ENCODE assay signal across 15 cellular contexts in the genomic region with DNA sequence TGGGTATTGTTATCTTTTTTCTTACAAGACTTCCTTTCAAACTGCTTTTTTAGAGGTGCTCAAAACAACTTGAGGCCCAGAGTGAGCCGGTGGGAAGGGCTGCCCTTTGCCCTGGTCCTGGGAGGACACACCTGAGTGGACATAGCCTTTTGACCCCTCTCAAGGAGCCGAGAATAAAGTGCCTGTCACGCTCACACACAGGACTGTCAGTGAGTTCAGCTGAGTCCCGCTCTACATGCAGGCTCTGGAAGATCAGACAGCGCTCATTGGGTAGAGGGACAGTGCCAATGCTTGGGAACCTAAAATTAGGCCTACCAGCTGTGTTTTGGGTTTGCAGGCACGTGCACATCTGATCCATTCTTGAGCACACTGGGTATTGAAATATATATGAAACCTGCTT.
A peak's percentile ranks its signal among the peaks of the same experiment; 100 is the strongest.
DNase-seq lines count a peak whose midpoint lies in the region; ATAC-seq and TF ChIP-seq lines count a peak whose summit lies in the region.
"Had no signal": no experiment of that assay in that cellular context is flagged by ENCODE, and none has a peak within 500 bp of the region (broad histone marks: within the 10 kb centered on the region; RNA-seq: fewer than 3 reads in every experiment).

No MANE protein-coding gene starts in this region.

- H3K36me3 ChIP-seq in neuronal stem cell (replicated peaks in 1 of 2; ENCODE audit: control insufficient read depth in 2 of 2, insufficient read depth in 2 of 2, low read length in 2 of 2), result no peaks in the 10 kb centered on the region
- H3K36me3 ChIP-seq in transverse colon, result no peaks in the 10 kb centered on the region
- H3K36me3 ChIP-seq in esophagus squamous epithelium, result no peaks in the 10 kb centered on the region
- H3K36me3 ChIP-seq: BLaER1 had no signal

- peak overlapping the region; percentile 11 for H3K18ac ChIP-seq in neuronal stem cell (ENCODE audit: low read length)

- no peak overlapping the region for H3K27ac Mint-ChIP-seq in activated CD4-positive, alpha-beta T cell treated with anti-CD3 and anti-CD28 coated beads, Interleukin-2, amount 10 ng/mL, durations not matched to agents 24 days and 14 days
- H3K27ac Mint-ChIP-seq: CD8-positive, alpha-beta memory T cell; HFFc6 had no signal

- no peaks in the 10 kb centered on the region for H3K9me3 Mint-ChIP-seq in activated CD4-positive, alpha-beta T cell treated with anti-CD3 and anti-CD28 coated beads, Interleukin-2, amount 10 ng/mL, durations not matched to agents 24 days and 14 days
- H3K9me3 Mint-ChIP-seq: CD8-positive, alpha-beta memory T cell; HFFc6 had no signal

- peak; percentile 48 for DNase-seq in activated CD4-positive, alpha-beta T cell treated with anti-CD3 and anti-CD28 coated beads, Interleukin-2, amount 10 ng/mL, durations not matched to agents 24 days and 14 days
- DNase-seq in activated CD4-positive, alpha-beta T cell treated with anti-CD3 and anti-CD28 coated beads for 1 hour, result no peak
- DNase-seq in left colon, result no peak
- DNase-seq in neuronal stem cell (ENCODE audit: low spot score), result no peak
- DNase-seq in transverse colon, result peak; percentile 24
- no peak for DNase-seq in esophagus squamous epithelium (lab: John Stamatoyannopoulos, UW)
- DNase-seq in stimulated activated CD4-positive, alpha-beta T cell treated with anti-CD3 and anti-CD28 coated beads, Interleukin-1b, Interleukin-23, amount 100 ng/mL, for 48 hours, result no peak
- DNase-seq: 8988T; AML-193; CD8-positive, alpha-beta memory T cell; DMS53; HCEC 1CT; HFFc6 had no signal

- no peak overlapping the region for H4K91ac ChIP-seq in neuronal stem cell (ENCODE audit: low read depth, low read length, poor library complexity)

- H2BK15ac ChIP-seq in neuronal stem cell (ENCODE audit: low read length), result no peak overlapping the region

- no CpG with 5 or more reads among the region's 6 CpGs for WGBS in neuronal stem cell (ENCODE audit: extremely low coverage in 2 of 2, insufficient read length in 2 of 2, insufficient replicate concordance in 1 of 2), 2 donors
- 79 to 88% methylated on average over 1 to 6 of the region's 6 CpGs for WGBS in transverse colon (ENCODE audit: low coverage in 1 of 2), 2 donors
- WGBS in esophagus squamous epithelium, 2 donors, result 89 to 98% methylated on average over 5 to 6 of the region's 6 CpGs

- TF ChIP-seq CTCF in transverse colon (IDR thresholded peaks at IDR 0.05) (no peak), esophagus squamous epithelium (IDR thresholded peaks at IDR 0.05) (no peak)

- H3K4me2 ChIP-seq in neuronal stem cell (ENCODE audit: insufficient read depth, low read length, poor library complexity, severe bottlenecking), result no peak overlapping the region
- H3K4me2 ChIP-seq: BLaER1 had no signal

- H3K14ac ChIP-seq in neuronal stem cell (ENCODE audit: low read length), result no peak overlapping the region

- H2BK5ac ChIP-seq in neuronal stem cell (ENCODE audit: low read length), result no peak overlapping the region

- H3K9ac ChIP-seq in neuronal stem cell (ENCODE audit: low read depth, low read length, poor library complexity), result no peak overlapping the region
- H3K9ac ChIP-seq: BLaER1 had no signal

- no peak for TF ChIP-seq EP300 in transverse colon (IDR thresholded peaks at IDR 0.05; ENCODE audit: low read depth)

- H3K23ac ChIP-seq in neuronal stem cell (ENCODE audit: low read depth, low read length, poor library complexity), result no peak overlapping the region

- peak; percentile 84 for ATAC-seq in left colon

- H2AK5ac ChIP-seq in neuronal stem cell (ENCODE audit: low read depth, low read length), result no peak overlapping the region

- H2BK120ac ChIP-seq in neuronal stem cell (ENCODE audit: low read depth, low read length), result no peak overlapping the region

- intact Hi-C loops in activated CD4-positive, alpha-beta T cell treated with anti-CD3 and anti-CD28 coated beads, Interleukin-2, amount 10 ng/mL, durations not matched to agents 24 days and 14 days (cut with micrococcal nuclease), result no loop called here
- intact Hi-C loops in left colon (cut with DNase I, micrococcal nuclease), result no loop called here
- intact Hi-C loops in transverse colon (cut with DNase I; ENCODE audit: low total_unique reads), result no loop called here
- intact Hi-C loops in esophagus squamous epithelium (cut with DNase I), result no loop called here

- H3K4me3 ChIP-seq in neuronal stem cell (ENCODE audit: low read length in 2 of 2) (no peak overlapping the region), transverse colon (no peak overlapping the region), esophagus squamous epithelium (no peak overlapping the region)
- H3K4me3 ChIP-seq: BLaER1 had no signal

- no peak overlapping the region for H4K8ac ChIP-seq in neuronal stem cell (ENCODE audit: low read depth, low read length)

- TF ChIP-seq POLR2A in transverse colon (IDR thresholded peaks at IDR 0.05), result no peak
- TF ChIP-seq POLR2A in esophagus squamous epithelium (IDR thresholded peaks at IDR 0.05), result no peak

- no peak overlapping the region for H3K4me3 Mint-ChIP-seq in activated CD4-positive, alpha-beta T cell treated with anti-CD3 and anti-CD28 coated beads, Interleukin-2, amount 10 ng/mL, durations not matched to agents 24 days and 14 days
- H3K4me3 Mint-ChIP-seq: CD8-positive, alpha-beta memory T cell; HFFc6 had no signal

- H3K4me1 Mint-ChIP-seq in activated CD4-positive, alpha-beta T cell treated with anti-CD3 and anti-CD28 coated beads, Interleukin-2, amount 10 ng/mL, durations not matched to agents 24 days and 14 days, result peaks cover 7% of the 10 kb centered on the region

- H3K4me1 ChIP-seq in neuronal stem cell (ENCODE audit: control insufficient read depth in 2 of 2, insufficient read depth in 1 of 2, low read depth in 1 of 2, low read length in 2 of 2), result peaks cover 13 to 19% of the 10 kb centered on the region in 2 donors
- H3K4me1 ChIP-seq in transverse colon, result peaks cover 0 to 8% (median 3%) of the 10 kb centered on the region in 4 donors
- H3K4me1 ChIP-seq in esophagus squamous epithelium, result peaks cover 0 to 2% (median 0%) of the 10 kb centered on the region in 3 donors
- H3K4me1 ChIP-seq: BLaER1 had no signal

- H3K4ac ChIP-seq in neuronal stem cell (ENCODE audit: low read length), result no peak overlapping the region

- H3K27ac ChIP-seq in neuronal stem cell (replicated peaks; ENCODE audit: low read length) (no peak overlapping the region), transverse colon (no peak overlapping the region), esophagus squamous epithelium (no peak overlapping the region)
- H3K27ac ChIP-seq: BLaER1, HL-60 had no signal

- H3K27me3 ChIP-seq in neuronal stem cell (ENCODE audit: control insufficient read depth in 3 of 3, insufficient read depth in 3 of 3, low read depth in 1 of 3, low read length in 3 of 3), result peaks cover 0 to 4% (median 0%) of the 10 kb centered on the region in 3 experiments
- H3K27me3 ChIP-seq in transverse colon, result no peaks in the 10 kb centered on the region
- H3K27me3 ChIP-seq in esophagus squamous epithelium, result no peaks in the 10 kb centered on the region
- H3K27me3 ChIP-seq: BLaER1 had no signal

- no peak overlapping the region for H2AFZ ChIP-seq in neuronal stem cell (ENCODE audit: low read length)

- in situ Hi-C loops in transverse colon (cut with MboI; ENCODE audit: low pct_ligation_motif_present in 1 of 4, low pct_unique_long_range_greater_than_20kb in 1 of 4, low sequenced_read_pairs in 3 of 4), result no loop called here

- H3K9me3 ChIP-seq in neuronal stem cell (replicated peaks in 1 of 2; ENCODE audit: control insufficient read depth in 2 of 2, insufficient read depth in 1 of 2, low read depth in 1 of 2, low read length in 2 of 2) (no peaks in the 10 kb centered on the region), transverse colon (no peaks in the 10 kb centered on the region), esophagus squamous epithelium (no peaks in the 10 kb centered on the region)

- H3K79me1 ChIP-seq in neuronal stem cell (ENCODE audit: low read depth, low read length), result no peaks in the 10 kb centered on the region

- H3K36me3 Mint-ChIP-seq in activated CD4-positive, alpha-beta T cell treated with anti-CD3 and anti-CD28 coated beads, Interleukin-2, amount 10 ng/mL, durations not matched to agents 24 days and 14 days (ENCODE audit: low read depth), result no peaks in the 10 kb centered on the region
- H3K36me3 Mint-ChIP-seq: CD8-positive, alpha-beta memory T cell had no signal

- peaks cover 1% of the 10 kb centered on the region for H3K27me3 Mint-ChIP-seq in activated CD4-positive, alpha-beta T cell treated with anti-CD3 and anti-CD28 coated beads, Interleukin-2, amount 10 ng/mL, durations not matched to agents 24 days and 14 days

- H2BK12ac ChIP-seq in neuronal stem cell (ENCODE audit: low read length), result no peak overlapping the region

Comparison
In these comparisons a context has a peak if more than half of its experiments do, and no peak if none do; other contexts are left out.
1. DNase-seq: peak in activated CD4-positive, alpha-beta T cell treated with anti-CD3 and anti-CD28 coated beads, Interleukin-2, amount 10 ng/mL, durations not matched to agents 24 days and 14 days (single experiment) and transverse colon (single experiment); none in activated CD4-positive, alpha-beta T cell treated with anti-CD3 and anti-CD28 coated beads for 1 hour (single experiment), left colon (0 of 2), neuronal stem cell (single experiment), esophagus squamous epithelium (single experiment) and stimulated activated CD4-positive, alpha-beta T cell treated with anti-CD3 and anti-CD28 coated beads, Interleukin-1b, Interleukin-23, amount 100 ng/mL, for 48 hours (single experiment).